Comparison of ENCODE assay signal across 7 cellular contexts in genomic region chr22:28810839-28811491, GRCh38. TPM values are rescaled to one million over a fixed set of nuclear protein-coding genes. Genes with fewer than 3 reads are reported as not detected.
DNase-seq lines count a peak whose midpoint lies in the region; TF ChIP-seq lines count a peak whose summit lies in the region.

No MANE protein-coding gene starts in this region.

- no peak overlapping the region for H3K4me3 Mint-ChIP-seq in endothelial cell (ENCODE audit: unreplicated experiment)
- H3K4me3 Mint-ChIP-seq in chondrocyte (ENCODE audit: unreplicated experiment) = no peak overlapping the region

- no peak for TF ChIP-seq CTCF in endothelial cell (IDR thresholded peaks at IDR 0.05; ENCODE audit: unreplicated experiment)
- no peak for TF ChIP-seq CTCF in chondrocyte (IDR thresholded peaks at IDR 0.05)

- H3K36me3 Mint-ChIP-seq in endothelial cell (ENCODE audit: low read depth, unreplicated experiment) = no peaks in the 10 kb centered on the region
- H3K36me3 Mint-ChIP-seq in chondrocyte (ENCODE audit: low read depth) = peaks cover 3% of the 10 kb centered on the region

- H3K4me1 Mint-ChIP-seq in endothelial cell (ENCODE audit: unreplicated experiment) (peaks cover 30% of the 10 kb centered on the region), chondrocyte (ENCODE audit: low read depth) (peaks cover 4% of the 10 kb centered on the region)

- in situ Hi-C loops in KBM-7 (cut with MboI; ENCODE audit: low pct_unique_long_range_greater_than_20kb, low sequenced_read_pairs) = no loop called here

- DNase-seq in KBM-7 (peak; percentile 97), T-helper 22 cell (ENCODE audit: low read depth) (peak; percentile 36), endothelial cell (ENCODE audit: low spot score) (no peak), HPDE6-E6E7 (ENCODE audit: extremely low spot score) (no peak), chondrocyte (ENCODE audit: low spot score) (no peak), AG20443 (ENCODE audit: low spot score) (no peak)
- peak; percentile 55 for DNase-seq in stimulated activated CD8-positive, alpha-beta memory T cell treated with anti-CD3 and anti-CD28 coated beads, Interleukin-4, amount 100 ng/mL, for 48 hours

- H3K9me3 Mint-ChIP-seq in endothelial cell (ENCODE audit: unreplicated experiment) (no peaks in the 10 kb centered on the region), chondrocyte (ENCODE audit: low read depth) (no peaks in the 10 kb centered on the region)

- H3K27me3 Mint-ChIP-seq in endothelial cell (ENCODE audit: unreplicated experiment) = no peaks in the 10 kb centered on the region
- no peaks in the 10 kb centered on the region for H3K27me3 Mint-ChIP-seq in chondrocyte (ENCODE audit: low read depth)

- H3K27ac Mint-ChIP-seq in endothelial cell (ENCODE audit: unreplicated experiment) (peak overlapping the region; percentile 77), chondrocyte (ENCODE audit: unreplicated experiment) (no peak overlapping the region)

RNA-seq across cellular contexts. Expression of gene XBP1, which starts 10.6 kb away (rescaled TPM):
- total RNA-seq in endothelial cell (ENCODE audit: unreplicated experiment) = 71.3 TPM
- total RNA-seq in chondrocyte = 107 to 199 TPM (median 189 TPM) in 3 replicates

RNA-seq across cellular contexts. Expression of gene CCDC117, which starts 38.5 kb away (rescaled TPM):
- total RNA-seq in endothelial cell (ENCODE audit: unreplicated experiment) (21.9 TPM), chondrocyte (19.5 to 23.4 TPM (median 21.0 TPM) in 3 replicates)

Comparison
In these comparisons a context has a peak if more than half of its experiments do, and no peak if none do; other contexts are left out.
1. DNase-seq: peak in KBM-7 (single experiment), T-helper 22 cell (single experiment) and stimulated activated CD8-positive, alpha-beta memory T cell treated with anti-CD3 and anti-CD28 coated beads, Interleukin-4, amount 100 ng/mL, for 48 hours (single experiment); none in endothelial cell (single experiment), HPDE6-E6E7 (single experiment), chondrocyte (single experiment) and AG20443 (single experiment).